Comparison of ENCODE assay signal across 1 cellular context in the genomic region with DNA sequence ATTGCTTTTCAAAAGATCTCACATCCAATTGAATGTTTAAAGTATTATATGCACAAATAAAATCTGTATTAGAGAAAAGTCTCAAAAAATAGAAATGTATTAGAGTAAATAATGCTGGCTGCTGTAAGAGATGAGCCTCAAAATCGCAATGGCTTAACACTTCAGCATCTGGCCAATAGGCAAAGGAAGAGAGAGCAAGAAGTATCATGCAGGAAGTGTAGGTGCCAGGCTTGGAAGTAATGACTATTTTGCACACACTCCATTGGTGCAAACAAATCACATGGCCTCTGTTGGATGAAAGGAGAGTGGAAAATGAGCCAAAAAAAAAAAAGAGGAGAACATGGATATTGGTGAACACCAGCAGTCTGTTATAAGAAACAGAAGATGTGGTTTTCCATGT.
TF ChIP-seq lines count a peak whose summit lies in the region.

No MANE protein-coding gene starts in this region.

TF ChIP-seq in GM12878, 131 proteins besides CTCF, POLR2A, EP300 and RAD21:
- TF ChIP-seq, protein P1, sequence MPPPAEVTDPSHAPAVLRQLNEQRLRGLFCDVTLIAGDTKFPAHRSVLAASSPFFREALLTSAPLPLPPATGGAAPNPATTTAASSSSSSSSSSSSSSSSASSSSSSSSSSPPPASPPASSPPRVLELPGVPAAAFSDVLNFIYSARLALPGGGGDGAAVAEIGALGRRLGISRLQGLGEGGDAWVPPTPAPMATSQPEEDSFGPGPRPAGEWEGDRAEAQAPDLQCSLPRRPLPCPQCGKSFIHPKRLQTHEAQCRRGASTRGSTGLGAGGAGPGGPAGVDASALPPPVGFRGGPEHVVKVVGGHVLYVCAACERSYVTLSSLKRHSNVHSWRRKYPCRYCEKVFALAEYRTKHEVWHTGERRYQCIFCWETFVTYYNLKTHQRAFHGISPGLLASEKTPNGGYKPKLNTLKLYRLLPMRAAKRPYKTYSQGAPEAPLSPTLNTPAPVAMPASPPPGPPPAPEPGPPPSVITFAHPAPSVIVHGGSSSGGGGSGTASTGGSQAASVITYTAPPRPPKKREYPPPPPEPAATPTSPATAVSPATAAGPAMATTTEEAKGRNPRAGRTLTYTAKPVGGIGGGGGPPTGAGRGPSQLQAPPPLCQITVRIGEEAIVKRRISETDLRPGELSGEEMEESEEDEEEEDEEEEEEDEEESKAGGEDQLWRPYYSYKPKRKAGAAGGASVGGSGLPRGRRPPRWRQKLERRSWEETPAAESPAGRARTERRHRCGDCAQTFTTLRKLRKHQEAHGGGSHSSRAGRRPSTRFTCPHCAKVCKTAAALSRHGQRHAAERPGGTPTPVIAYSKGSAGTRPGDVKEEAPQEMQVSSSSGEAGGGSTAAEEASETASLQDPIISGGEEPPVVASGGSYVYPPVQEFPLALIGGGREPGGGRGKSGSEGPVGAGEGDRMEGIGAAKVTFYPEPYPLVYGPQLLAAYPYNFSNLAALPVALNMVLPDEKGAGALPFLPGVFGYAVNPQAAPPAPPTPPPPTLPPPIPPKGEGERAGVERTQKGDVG (CRISPR knock-in tag; IDR thresholded peaks at IDR 0.05): no peak
- TF ChIP-seq, protein P2, sequence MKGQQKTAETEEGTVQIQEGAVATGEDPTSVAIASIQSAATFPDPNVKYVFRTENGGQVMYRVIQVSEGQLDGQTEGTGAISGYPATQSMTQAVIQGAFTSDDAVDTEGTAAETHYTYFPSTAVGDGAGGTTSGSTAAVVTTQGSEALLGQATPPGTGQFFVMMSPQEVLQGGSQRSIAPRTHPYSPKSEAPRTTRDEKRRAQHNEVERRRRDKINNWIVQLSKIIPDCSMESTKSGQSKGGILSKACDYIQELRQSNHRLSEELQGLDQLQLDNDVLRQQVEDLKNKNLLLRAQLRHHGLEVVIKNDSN (IDR thresholded peaks at IDR 0.05; ENCODE audit: borderline replicate concordance, extremely low read length, insufficient read depth, low read depth, low read length): peak; percentile 8
- TF ChIP-seq IRF4 (IDR thresholded peaks at IDR 0.05; ENCODE audit: low read depth, low read length): no peak
- TF ChIP-seq NBN (IDR thresholded peaks at IDR 0.05): no peak
- peak; percentile 25; the same call in 1 of the 2 replicates for TF ChIP-seq RAD51 (IDR thresholded peaks at IDR 0.05)
